31 cellular contexts compared by ENCODE assay signal in genomic region chr13:72149701-72150100, GRCh38.
"Had no signal": no experiment of that assay in that cellular context is flagged by ENCODE, and none has a peak within 500 bp of the region (broad histone marks: within the 10 kb centered on the region; RNA-seq: fewer than 3 reads in every experiment).

No MANE protein-coding gene starts in this region.

- H3K9me3 Mint-ChIP-seq: T-helper 2 cell treated with Interferon-gamma antibody and Interleukin-4, amounts not matched to agents 5 μg/mL and 100 μg/mL, for 36 hours had no signal

- H3K27me3 ChIP-seq: adrenal gland, ascending aorta, esophagus squamous epithelium, gastroesophageal sphincter, heart right ventricle had no signal

- H3K27me3 Mint-ChIP-seq: activated B cell treated with CpG ODN at 0.5 μM for 24 hours; activated CD8-positive, alpha-beta T cell treated with anti-CD3 and anti-CD28 coated beads for 36 hours; activated naive CD8-positive, alpha-beta T cell; activated T-helper 17 cell treated with anti-CD3 and anti-CD28 coated beads, Interleukin-2, amount 50 U/mL, for 72 hours; effector memory CD8-positive, alpha-beta T cell; T-helper 17 cell had no signal

- H3K4me1 ChIP-seq: adrenal gland, ascending aorta, esophagus squamous epithelium, gastroesophageal sphincter, heart right ventricle had no signal

- ATAC-seq: activated CD4-positive, CD25-positive, alpha-beta regulatory T cell treated with anti-CD3 and anti-CD28 coated beads, Interleukin-2, amount 50 U/mL, for 24 hours; activated CD8-positive, alpha-beta T cell treated with anti-CD3 and anti-CD28 coated beads for 36 hours; activated T-cell treated with anti-CD3 and anti-CD28 coated beads, Interleukin-2, amount 50 U/mL, for 4 hours; activated T-helper 17 cell treated with anti-CD3 and anti-CD28 coated beads, Interleukin-2, amount 50 U/mL, for 72 hours; effector memory CD8-positive, alpha-beta T cell; gastroesophageal sphincter; heart right ventricle; T-helper 17 cell had no signal

- H3K4me1 Mint-ChIP-seq: activated B cell treated with CpG ODN at 0.5 μM for 24 hours; activated T-helper 17 cell treated with anti-CD3 and anti-CD28 coated beads, Interleukin-2, amount 50 U/mL, for 72 hours; T-helper 17 cell had no signal

- H3K36me3 Mint-ChIP-seq: activated naive CD8-positive, alpha-beta T cell had no signal

- H3K27ac Mint-ChIP-seq: activated B cell treated with CpG ODN at 0.5 μM for 24 hours; activated CD8-positive, alpha-beta T cell treated with anti-CD3 and anti-CD28 coated beads for 36 hours; activated naive CD8-positive, alpha-beta T cell; activated T-helper 17 cell treated with anti-CD3 and anti-CD28 coated beads, Interleukin-2, amount 50 U/mL, for 72 hours; effector memory CD8-positive, alpha-beta T cell; T-helper 17 cell; T-helper 2 cell treated with Interferon-gamma antibody and Interleukin-4, amounts not matched to agents 5 μg/mL and 100 μg/mL, for 36 hours had no signal

- H3K27ac ChIP-seq: adrenal gland, ascending aorta, esophagus squamous epithelium, gastroesophageal sphincter, heart right ventricle, WERI-Rb-1 had no signal

- H3K4me3 Mint-ChIP-seq: activated B cell treated with CpG ODN at 0.5 μM for 24 hours; activated CD8-positive, alpha-beta T cell treated with anti-CD3 and anti-CD28 coated beads for 36 hours; activated naive CD8-positive, alpha-beta T cell; activated T-cell treated with anti-CD3 and anti-CD28 coated beads, Interleukin-2, amount 50 U/mL, for 4 hours; activated T-helper 17 cell treated with anti-CD3 and anti-CD28 coated beads, Interleukin-2, amount 50 U/mL, for 72 hours; effector memory CD8-positive, alpha-beta T cell; T-helper 17 cell; T-helper 2 cell treated with Interferon-gamma antibody and Interleukin-4, amounts not matched to agents 5 μg/mL and 100 μg/mL, for 36 hours had no signal

- H3K9me3 ChIP-seq: adrenal gland, ascending aorta, esophagus squamous epithelium, gastroesophageal sphincter, heart right ventricle had no signal

- DNase-seq: activated B cell treated with CpG ODN at 0.5 μM for 24 hours; activated CD4-positive, alpha-beta T cell treated with anti-CD3 and anti-CD28 coated beads for 48 hours; activated CD4-positive, alpha-beta T cell treated with anti-CD3 and anti-CD28 coated beads, Interleukin-2, amount 50 U/mL, for 1 hour; activated CD4-positive, alpha-beta T cell treated with anti-CD3 and anti-CD28 coated beads, Interleukin-2, amount 50 U/mL, for 48 hours; activated CD8-positive, alpha-beta memory T cell treated with anti-CD3 and anti-CD28 coated beads for 24 hours; activated CD8-positive, alpha-beta T cell treated with anti-CD3 and anti-CD28 coated beads for 36 hours; activated effector memory CD4-positive, alpha-beta T cell treated with Interleukin-2 at 50 U/mL for 16 hours; activated gamma-delta T cell treated with Interleukin-2 at 50 U/mL for 16 hours; activated naive CD4-positive, alpha-beta T cell treated with anti-CD3 and anti-CD28 coated beads, Interleukin-2, amount 50 U/mL, for 16 hours; activated naive CD4-positive, alpha-beta T cell treated with Interleukin-2 at 50 U/mL for 16 hours; activated T-cell treated with anti-CD3 and anti-CD28 coated beads, Interleukin-2, amount 50 U/mL, for 4 hours; adrenal gland; amygdala; caudate nucleus; cortex of kidney; dermis blood vessel endothelial cell; effector CD4-positive, alpha-beta T cell; effector memory CD8-positive, alpha-beta T cell; esophagus squamous epithelium; foreskin melanocyte; heart right ventricle; T-helper 1 cell; T-helper 17 cell; T1000; WERI-Rb-1 had no signal
